9 cellular contexts compared by ENCODE assay signal in genomic region chr16:3444032-3444388, GRCh38. TPM values are rescaled to one million over a fixed set of nuclear protein-coding genes. Genes with fewer than 3 reads are reported as not detected.
DNase-seq lines count a peak whose midpoint lies in the region; ATAC-seq, FAIRE-seq and TF ChIP-seq lines count a peak whose summit lies in the region.
"Had no signal": no experiment of that assay in that cellular context is flagged by ENCODE, and none has a peak within 500 bp of the region (broad histone marks: within the 10 kb centered on the region; RNA-seq: fewer than 3 reads in every experiment).

No MANE protein-coding gene starts in this region.

- peak overlapping the region; percentile 92 to 99 (median 95) for H3K4me3 Mint-ChIP-seq in naive thymus-derived CD8-positive, alpha-beta T cell

- DNase-seq in AG09309 (ENCODE audit: low read depth): peak; percentile 55
- DNase-seq in GM19239 (ENCODE audit: insufficient read length, low spot score): no peak
- no peak for DNase-seq in esophagus squamous epithelium (lab: John Stamatoyannopoulos, UW)
- DNase-seq in naive thymus-derived CD8-positive, alpha-beta T cell: peak in 6 of 10 donors; percentile 27 to 65 (median 32)
- DNase-seq in NCI-H1930 (lab: John Stamatoyannopoulos, UW): no peak
- DNase-seq in NCI-H1105 (lab: John Stamatoyannopoulos, UW): no peak

- H3K36me3 ChIP-seq in HUES48 (ENCODE audit: control insufficient read depth, insufficient read depth, low read length) (peaks cover 11% of the 10 kb centered on the region), esophagus squamous epithelium (peaks cover 0 to 38% (median 0%) of the 10 kb centered on the region in 3 donors)

- POLR2A ChIA-PET in naive thymus-derived CD8-positive, alpha-beta T cell (lab: Charles Lee): interaction anchor here (0.6 to 3.2 kb wide), 18 partner anchors 11 to 314 kb away, joined by 3 to 21 read pairs (median 4); partner anchors contain the start of genes CLUAP1, SLX4, ZNF174 and ZNF263

- H3K9me3 ChIP-seq in HUES48 (ENCODE audit: control insufficient read depth, insufficient read depth, low read length) (peaks cover 6% of the 10 kb centered on the region; the same call in 1 of the 2 replicates), esophagus squamous epithelium (peaks cover 0 to 20% (median 5%) of the 10 kb centered on the region in 3 donors)

- peaks cover 5 to 48% (median 27%) of the 10 kb centered on the region in 4 donors for H3K4me1 Mint-ChIP-seq in naive thymus-derived CD8-positive, alpha-beta T cell

- H3K4me1 ChIP-seq in HUES48 (ENCODE audit: control insufficient read depth, insufficient read depth, low read length) (no peaks in the 10 kb centered on the region), esophagus squamous epithelium (peaks cover 0 to 21% (median 6%) of the 10 kb centered on the region in 3 donors)

- H3K9me3 Mint-ChIP-seq in naive thymus-derived CD8-positive, alpha-beta T cell: peaks cover 0 to 21% (median 13%) of the 10 kb centered on the region in 9 donors

- no peaks in the 10 kb centered on the region for H3K27me3 ChIP-seq in HUES48 (ENCODE audit: control insufficient read depth, insufficient read depth, low read length)
- H3K27me3 ChIP-seq in esophagus squamous epithelium: no peaks in the 10 kb centered on the region

- no peak for TF ChIP-seq POLR2A in esophagus squamous epithelium (IDR thresholded peaks at IDR 0.05)

- peak overlapping the region; percentile 78 for H3K4me3 ChIP-seq in AG09309 (ENCODE audit: control insufficient read depth, low read depth, low read length)
- H3K4me3 ChIP-seq in HUES48 (ENCODE audit: low read depth, low read length): peak overlapping the region; percentile 80
- H3K4me3 ChIP-seq in WI38 (ENCODE audit: low read depth, low read length): peak overlapping the region; percentile 76
- peak overlapping the region; percentile 50 to 73 (median 56) for H3K4me3 ChIP-seq in esophagus squamous epithelium

- peak overlapping the region; percentile 45 for H3K9ac ChIP-seq in HUES48 (ENCODE audit: low read depth, low read length)

- ATAC-seq in naive thymus-derived CD8-positive, alpha-beta T cell: peak; percentile 37 to 61

- peaks cover 24 to 35% (median 26%) of the 10 kb centered on the region in 3 donors for H3K36me3 Mint-ChIP-seq in naive thymus-derived CD8-positive, alpha-beta T cell

- intact Hi-C loops in esophagus squamous epithelium (cut with DNase I): no loop called here

- WGBS in esophagus squamous epithelium, 2 donors: 55 to 57% methylated on average over 5 to 10 of the region's 10 CpGs

- H3K27me3 Mint-ChIP-seq in naive thymus-derived CD8-positive, alpha-beta T cell: no peaks in the 10 kb centered on the region

- H3K27ac ChIP-seq in HUES48 (ENCODE audit: low read depth, low read length) (peak overlapping the region; percentile 45), esophagus squamous epithelium (peak overlapping the region; percentile 77 to 83 (median 82))

- peak; percentile 68 for FAIRE-seq in GM19239 (lab: Jason Lieb, UNC)

- TF ChIP-seq CTCF in AG09309 (IDR thresholded peaks at IDR 0.05; ENCODE audit: control insufficient read depth, insufficient read depth, low read depth, low read length, missing control alignments) (no peak), WI38 (IDR thresholded peaks at IDR 0.05; ENCODE audit: low read depth, low read length) (no peak), esophagus squamous epithelium (IDR thresholded peaks at IDR 0.05) (peak in 1 of 6 experiments; percentile 52)

- peak overlapping the region; percentile 88 to 99 (median 96) for H3K27ac Mint-ChIP-seq in naive thymus-derived CD8-positive, alpha-beta T cell

RNA-seq across cellular contexts. Expression of gene NAA60, which starts 0.5 kb away (rescaled TPM):
- 10 to 100 TPM; 21.0 to 31.6 (median 23.7) TPM for total RNA-seq in esophagus squamous epithelium
- total RNA-seq in naive thymus-derived CD8-positive, alpha-beta T cell: 10 to 100 TPM; 68.5 to 74.4 TPM
- polyA plus RNA-seq in naive thymus-derived CD8-positive, alpha-beta T cell: 10 to 100 TPM; 36.9 to 56.1 (median 44.4) TPM

RNA-seq across cellular contexts. Expression of gene ZNF597, which starts 0.7 kb away (rescaled TPM):
- 1 to 10 TPM in 3 of 4 donors, under 1 TPM in 1; 0.68 to 2.1 (median 1.0) TPM for total RNA-seq in esophagus squamous epithelium
- 1 to 10 TPM; 5.7 to 5.8 TPM for total RNA-seq in naive thymus-derived CD8-positive, alpha-beta T cell
- 1 to 10 TPM; 1.1 to 2.3 (median 1.9) TPM for polyA plus RNA-seq in naive thymus-derived CD8-positive, alpha-beta T cell

RNA-seq across cellular contexts. Expression of gene ZNF174, which starts 43.0 kb away (rescaled TPM):
- total RNA-seq in esophagus squamous epithelium: 10 to 100 TPM in 1 of 4 donors, 1 to 10 TPM in 3; 5.8 to 13.0 (median 9.3) TPM
- 10 to 100 TPM; 17.1 to 19.7 TPM for total RNA-seq in naive thymus-derived CD8-positive, alpha-beta T cell
- 10 to 100 TPM; 12.3 to 18.8 (median 14.0) TPM for polyA plus RNA-seq in naive thymus-derived CD8-positive, alpha-beta T cell

RNA-seq across cellular contexts. Expression of gene ZSCAN32, which starts 43.2 kb away (rescaled TPM):
- 10 to 100 TPM in 2 of 4 donors, 1 to 10 TPM in 2; 7.2 to 18.1 (median 11.3) TPM for total RNA-seq in esophagus squamous epithelium
- 10 to 100 TPM; 26.8 to 28.4 TPM for total RNA-seq in naive thymus-derived CD8-positive, alpha-beta T cell
- polyA plus RNA-seq in naive thymus-derived CD8-positive, alpha-beta T cell: 10 to 100 TPM in 2 of 3 donors, 1 to 10 TPM in 1; 8.6 to 20.8 (median 19.0) TPM

RNA-seq across cellular contexts. Expression of gene C16orf90, which starts 51.3 kb away (rescaled TPM):
- not detected for total RNA-seq in esophagus squamous epithelium
- not detected for total RNA-seq in naive thymus-derived CD8-positive, alpha-beta T cell
- under 1 TPM in 1 of 3 donors, not detected in 2; 0.26 TPM for polyA plus RNA-seq in naive thymus-derived CD8-positive, alpha-beta T cell
- total RNA-seq: temporal lobe had no signal

Comparison
In these comparisons a context has a peak if more than half of its experiments do, and no peak if none do; other contexts are left out.
1. DNase-seq: peak in AG09309 (single experiment) and naive thymus-derived CD8-positive, alpha-beta T cell (6 of 10); none in GM19239 (single experiment), esophagus squamous epithelium (single experiment), NCI-H1930 (0 of 2) and NCI-H1105 (single experiment).
2. Peak in every context shown above with its lines, with median percentiles within 50 percentile points of each other: H3K4me3 ChIP-seq.